8 cellular contexts compared by ENCODE assay signal in the genomic region with DNA sequence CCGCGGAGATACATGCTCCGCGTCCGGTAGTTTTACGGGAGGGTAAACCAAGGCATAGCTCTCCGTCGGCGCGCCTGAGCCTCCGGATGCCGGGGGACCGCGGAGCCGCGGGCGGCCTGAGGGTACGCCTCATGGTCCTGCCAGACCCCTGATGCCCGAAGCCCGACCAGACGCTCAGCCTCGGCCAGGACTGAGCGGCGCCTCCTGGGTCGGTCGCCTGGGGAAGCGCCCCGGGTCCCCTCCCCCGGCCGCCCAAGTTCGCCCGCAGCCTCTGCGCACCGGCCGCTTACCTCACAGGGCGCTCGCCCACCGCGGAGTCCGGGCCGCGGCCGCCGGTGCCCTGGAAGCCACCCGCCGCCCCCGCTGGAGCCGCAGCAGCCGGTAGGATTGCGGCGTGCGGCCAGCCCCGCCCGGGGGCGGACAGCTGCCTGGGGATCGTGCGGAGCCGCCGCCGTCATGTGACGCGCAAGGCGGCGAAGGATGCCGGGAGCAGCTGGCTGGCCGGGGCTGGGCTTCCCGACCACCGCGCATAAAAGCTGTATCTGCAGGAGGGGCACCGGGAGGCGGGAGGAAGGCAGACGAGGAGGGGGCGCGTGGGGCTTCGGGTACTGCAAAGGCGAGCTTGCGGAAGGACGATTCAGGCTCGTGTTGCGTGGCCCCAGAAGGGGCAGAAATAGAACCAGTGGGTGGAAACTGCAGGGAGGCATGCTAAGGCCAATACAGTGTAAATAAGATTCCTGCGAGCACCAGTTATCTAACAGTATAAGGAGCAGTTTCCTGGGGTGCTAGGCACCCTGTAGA. TPM values are rescaled to one million over a fixed set of nuclear protein-coding genes. Genes with fewer than 3 reads are reported as not detected.
DNase-seq lines count a peak whose midpoint lies in the region; ATAC-seq lines count a peak whose summit lies in the region.

A gene with protein sequence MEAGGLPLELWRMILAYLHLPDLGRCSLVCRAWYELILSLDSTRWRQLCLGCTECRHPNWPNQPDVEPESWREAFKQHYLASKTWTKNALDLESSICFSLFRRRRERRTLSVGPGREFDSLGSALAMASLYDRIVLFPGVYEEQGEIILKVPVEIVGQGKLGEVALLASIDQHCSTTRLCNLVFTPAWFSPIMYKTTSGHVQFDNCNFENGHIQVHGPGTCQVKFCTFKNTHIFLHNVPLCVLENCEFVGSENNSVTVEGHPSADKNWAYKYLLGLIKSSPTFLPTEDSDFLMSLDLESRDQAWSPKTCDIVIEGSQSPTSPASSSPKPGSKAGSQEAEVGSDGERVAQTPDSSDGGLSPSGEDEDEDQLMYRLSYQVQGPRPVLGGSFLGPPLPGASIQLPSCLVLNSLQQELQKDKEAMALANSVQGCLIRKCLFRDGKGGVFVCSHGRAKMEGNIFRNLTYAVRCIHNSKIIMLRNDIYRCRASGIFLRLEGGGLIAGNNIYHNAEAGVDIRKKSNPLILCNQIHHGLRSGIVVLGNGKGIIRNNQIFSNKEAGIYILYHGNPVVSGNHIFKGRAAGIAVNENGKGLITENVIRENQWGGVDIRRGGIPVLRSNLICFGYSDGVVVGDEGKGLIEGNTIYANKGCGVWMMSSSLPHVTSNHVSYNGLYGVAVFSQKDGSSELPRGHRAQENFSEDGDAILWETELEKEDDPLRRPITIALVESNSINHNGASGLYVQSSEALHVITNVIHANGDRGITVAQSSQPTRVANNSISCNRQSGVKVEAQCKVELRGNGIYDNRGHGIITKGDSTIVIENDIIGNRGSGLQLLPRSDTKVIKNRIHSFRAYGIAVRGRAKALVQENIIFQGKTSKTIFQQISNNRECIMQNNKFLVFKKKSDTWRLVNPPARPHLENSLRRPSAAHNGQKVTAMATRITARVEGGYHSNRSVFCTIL (minus strand): TSS at position 460 of the 801 bp plus-strand sequence. CDS start 34,612 bp downstream, outside the sequence.

- peaks cover 6% of the 10 kb centered on the region for H3K27me3 Mint-ChIP-seq in activated CD8-positive, alpha-beta T cell treated with anti-CD3 and anti-CD28 coated beads, Interleukin-2, amount 10 ng/mL, durations not matched to agents 7 days and 5 days (ENCODE audit: low read depth)

- CTCF ChIA-PET in activated CD8-positive, alpha-beta T cell treated with anti-CD3 and anti-CD28 coated beads, Interleukin-2, amount 10 ng/mL, durations not matched to agents 7 days and 5 days (lab: Charles Lee) = interaction anchor here (0.9 to 6.2 kb wide), 2 partner anchors 8 to 14 kb away, joined by 5 to 47 read pairs; a partner anchor contains a TSS

- no peaks in the 10 kb centered on the region for H3K9me3 Mint-ChIP-seq in activated CD8-positive, alpha-beta T cell treated with anti-CD3 and anti-CD28 coated beads, Interleukin-2, amount 10 ng/mL, durations not matched to agents 7 days and 5 days (ENCODE audit: insufficient read depth)

- H3K4me1 ChIP-seq in endocrine pancreas (ENCODE audit: control insufficient read depth, insufficient read depth, low read length) = peaks cover 22% of the 10 kb centered on the region

- peak; percentile 54 for ATAC-seq in HG02943 (IDR thresholded peaks at IDR 0.05; ENCODE audit: low read depth, unreplicated experiment)
- ATAC-seq in activated CD8-positive, alpha-beta T cell treated with anti-CD3 and anti-CD28 coated beads, Interleukin-2, amount 10 ng/mL, durations not matched to agents 7 days and 5 days = peak; percentile 76

- peaks cover 9% of the 10 kb centered on the region for H3K36me3 Mint-ChIP-seq in activated CD8-positive, alpha-beta T cell treated with anti-CD3 and anti-CD28 coated beads, Interleukin-2, amount 10 ng/mL, durations not matched to agents 7 days and 5 days (ENCODE audit: low read depth)

- peak within 1 kb of the TSS; percentile 86 for H3K4me3 ChIP-seq in endocrine pancreas (ENCODE audit: control insufficient read depth, insufficient read depth, low read length)

- DNase-seq in NCI-H2107 treated with DMSO at 0.1 percent for 48 hours (lab: John Stamatoyannopoulos, UW; ENCODE audit: unreplicated experiment) = peak; percentile 24
- DNase-seq in NCI-H2107 (lab: John Stamatoyannopoulos, UW) = no peak
- peak; percentile 86 for DNase-seq in NCI-H2227 (lab: John Stamatoyannopoulos, UW; ENCODE audit: unreplicated experiment)
- DNase-seq in activated CD8-positive, alpha-beta T cell treated with anti-CD3 and anti-CD28 coated beads, Interleukin-2, amount 10 ng/mL, durations not matched to agents 7 days and 5 days = peak; percentile 49
- peak; percentile 73 for DNase-seq in medulla oblongata (ENCODE audit: extremely low spot score)
- peak; percentile 20 to 29 for DNase-seq in stimulated activated CD8-positive, alpha-beta memory T cell treated with anti-CD3 and anti-CD28 coated beads, Interleukin-15, amount 100 ng/mL, for 48 hours (ENCODE audit: low read depth in 2 of 2)

- H3K9me3 ChIP-seq in endocrine pancreas (ENCODE audit: control insufficient read depth, low read length) = no peaks in the 10 kb centered on the region

- peak within 1 kb of the TSS; percentile 69 for H3K4me3 Mint-ChIP-seq in activated CD8-positive, alpha-beta T cell treated with anti-CD3 and anti-CD28 coated beads, Interleukin-2, amount 10 ng/mL, durations not matched to agents 7 days and 5 days

- POLR2A ChIA-PET in activated CD8-positive, alpha-beta T cell treated with anti-CD3 and anti-CD28 coated beads, Interleukin-2, amount 10 ng/mL, durations not matched to agents 7 days and 5 days (lab: Charles Lee) = interaction anchor here (0.7 to 3.6 kb wide), 3 partner anchors 16 to 209 kb away, joined by 3 to 22 read pairs (median 4); a partner anchor contains a TSS

- H3K9ac ChIP-seq in endocrine pancreas (ENCODE audit: control insufficient read depth, insufficient read depth, low read length) = peak within 1 kb of the TSS; percentile 50

- no peaks in the 10 kb centered on the region for H3K27me3 ChIP-seq in endocrine pancreas (ENCODE audit: control insufficient read depth, insufficient read depth, low read length)

- peaks cover 9% of the 10 kb centered on the region for H3K4me1 Mint-ChIP-seq in activated CD8-positive, alpha-beta T cell treated with anti-CD3 and anti-CD28 coated beads, Interleukin-2, amount 10 ng/mL, durations not matched to agents 7 days and 5 days (ENCODE audit: low read depth)

- H3K36me3 ChIP-seq in endocrine pancreas (ENCODE audit: control insufficient read depth, insufficient read depth, low read length) = no peaks in the 10 kb centered on the region

- H3K27ac Mint-ChIP-seq in activated CD8-positive, alpha-beta T cell treated with anti-CD3 and anti-CD28 coated beads, Interleukin-2, amount 10 ng/mL, durations not matched to agents 7 days and 5 days = peak within 1 kb of the TSS; percentile 21

RNA-seq across cellular contexts. Expression of the gene that starts here (rescaled TPM):
- 1 to 10 TPM; 2.0 to 2.3 TPM for total RNA-seq in activated CD8-positive, alpha-beta T cell treated with anti-CD3 and anti-CD28 coated beads, Interleukin-2, amount 10 ng/mL, durations not matched to agents 7 days and 5 days
